25 cellular contexts compared by ENCODE assay signal in genomic region chr17:45011767-45012166, GRCh38. TPM values are rescaled to one million over a fixed set of nuclear protein-coding genes. Genes with fewer than 3 reads are reported as not detected.
DNase-seq lines count a peak whose midpoint lies in the region; ATAC-seq, FAIRE-seq and TF ChIP-seq lines count a peak whose summit lies in the region.
"Had no signal": no experiment of that assay in that cellular context is flagged by ENCODE, and none has a peak within 500 bp of the region (broad histone marks: within the 10 kb centered on the region; RNA-seq: fewer than 3 reads in every experiment).

No MANE protein-coding gene starts in this region.

- H3K9me3 ChIP-seq in HepG2 (ENCODE audit: low read length) (no peaks in the 10 kb centered on the region), right lobe of liver (no peaks in the 10 kb centered on the region)
- H3K9me3 ChIP-seq: BE2C, BLaER1 had no signal

- TF ChIP-seq CTCF in HepG2 (CRISPR knock-in tag; IDR thresholded peaks at IDR 0.05) (no peak), right lobe of liver (IDR thresholded peaks at IDR 0.05) (no peak)

- H2AFZ ChIP-seq in HepG2 (ENCODE audit: low read length) = no peak overlapping the region

- no peak overlapping the region for H3K4me2 ChIP-seq in HepG2 (ENCODE audit: low read depth, low read length)
- H3K4me2 ChIP-seq: BLaER1 had no signal

- FAIRE-seq in HepG2 (lab: Jason Lieb, UNC) = no peak
- FAIRE-seq: A204.1, GM12878, GM12892, GM18507 had no signal

- no TSS peak for BruUV-seq in HepG2 (replicated peaks; lab: Mats Ljungman, UMichigan)

- H3K4me1 ChIP-seq in HepG2 (ENCODE audit: insufficient read depth, low read length) = peaks cover 23% of the 10 kb centered on the region
- peaks cover 0 to 13% (median 8%) of the 10 kb centered on the region in 4 donors for H3K4me1 ChIP-seq in right lobe of liver
- H3K4me1 ChIP-seq: BLaER1 had no signal

- ATAC-seq in HepG2 (no peak), right lobe of liver (no peak)
- ATAC-seq: GM12878 had no signal

- H3K36me3 ChIP-seq in HepG2 (replicated peaks in 1 of 2; ENCODE audit: control insufficient read depth in 1 of 2, insufficient read depth in 2 of 2, low read length in 2 of 2) (no peaks in the 10 kb centered on the region), right lobe of liver (no peaks in the 10 kb centered on the region)
- H3K36me3 ChIP-seq: BE2C, BLaER1 had no signal

- DNase-seq in NCI-H510A treated with DMSO at 0.1 percent for 48 hours (lab: John Stamatoyannopoulos, UW) = peak; percentile 24
- no peak for DNase-seq in NCI-H510A (lab: John Stamatoyannopoulos, UW)
- no peak for DNase-seq in HepG2 (ENCODE audit: low spot score)
- DNase-seq in right lobe of liver = no peak
- no peak for DNase-seq in stimulated activated naive CD4-positive, alpha-beta T cell (lab: John Stamatoyannopoulos, UW)
- DNase-seq: 8988T; ACHN; BE2C; C1 segment of cervical spinal cord; CD4-positive, alpha-beta memory T cell; CD4-positive, CD25-positive, alpha-beta regulatory T cell; CD8-positive, alpha-beta memory T cell; COR-L47; DMS 273 treated with DMSO at 0.1 percent for 48 hours; DMS153; DMS53; DND-41; EL; GDM1 had no signal

- H3K4me3 ChIP-seq in HepG2 (replicated peaks in 1 of 3; ENCODE audit: insufficient read depth in 1 of 3, low read depth in 2 of 3, low read length in 3 of 3) = no peak overlapping the region
- H3K4me3 ChIP-seq in right lobe of liver = no peak overlapping the region
- H3K4me3 ChIP-seq: BLaER1, GM12878 had no signal

- H4K20me1 ChIP-seq in HepG2 (ENCODE audit: insufficient read depth, low read length) = no peaks in the 10 kb centered on the region
- H4K20me1 ChIP-seq: BLaER1 had no signal

- no peaks in the 10 kb centered on the region for H3K79me2 ChIP-seq in HepG2 (ENCODE audit: insufficient read depth, low read length)

- TF ChIP-seq EP300 in HepG2 (IDR thresholded peaks at IDR 0.05; ENCODE audit: low read depth in 2 of 2, low read length in 2 of 2) (no peak), HepG2 (CRISPR knock-in tag; IDR thresholded peaks at IDR 0.05; ENCODE audit: borderline replicate concordance) (no peak)

- CTCF ChIA-PET in HepG2 (lab: Yijun Ruan, JAX; ENCODE audit: low intra/inter-chr PET ratio, low total read pairs) = no interaction called here

- peaks cover 5 to 25% of the 10 kb centered on the region in 2 experiments; a peak in 4 of 5 replicates for H3K27me3 ChIP-seq in HepG2 (ENCODE audit: control insufficient read depth in 1 of 2, insufficient read depth in 2 of 2, low read length in 2 of 2)
- H3K27me3 ChIP-seq in right lobe of liver = no peaks in the 10 kb centered on the region
- H3K27me3 ChIP-seq: BE2C, BLaER1 had no signal

- intact Hi-C loops in HepG2 (cut with micrococcal nuclease; ENCODE audit: unreplicated experiment) (no loop called here), right lobe of liver (cut with DNase I) (no loop called here)

- TF ChIP-seq POLR2A in HepG2 (IDR thresholded peaks at IDR 0.05; ENCODE audit: insufficient read depth in 1 of 2, low read depth in 2 of 2, low read length in 2 of 2) (no peak), right lobe of liver (IDR thresholded peaks at IDR 0.05) (no peak)

- WGBS in HepG2 (ENCODE audit: low lambda C conversion rate) = 5% methylated on average over 1 of the region's 1 CpG
- 100% methylated on average over 1 of the region's 1 CpG for WGBS in right lobe of liver (ENCODE audit: insufficient coverage, low coverage, low lambda C conversion rate, missing lambda C conversion rate)

- in situ Hi-C loops in HepG2 (cut with HindIII; ENCODE audit: extremely low pct_ligation_motif_present, low pct_unique_long_range_greater_than_20kb) = loop anchor here (25.0 kb wide), 1 partner anchor 224 kb away; no protein-coding TSS in a partner anchor

- H3K9ac ChIP-seq in HepG2 (ENCODE audit: insufficient read depth, low read depth, low read length) = no peak overlapping the region
- H3K9ac ChIP-seq: BLaER1 had no signal

- no peak for TF ChIP-seq RAD21 in HepG2 (CRISPR knock-in tag; IDR thresholded peaks at IDR 0.05)

- POLR2A ChIA-PET in HepG2 (lab: Yijun Ruan, JAX) = no interaction called here

- H3K27ac ChIP-seq in HepG2 (ENCODE audit: extremely low read length, insufficient read depth, low read length) = no peak overlapping the region
- no peak overlapping the region for H3K27ac ChIP-seq in right lobe of liver
- H3K27ac ChIP-seq: BLaER1 had no signal

RNA-seq across cellular contexts. Expression of gene DCAKD, which starts 39.7 kb away (rescaled TPM):
- total RNA-seq in HepG2 (2016; rRNA removed; fragmentation: Illumina TruSeq; extraction: Trizol) = 29.2 and 31.1 TPM in 2 replicates
- total RNA-seq in HepG2 (2016; cell fraction: cytosol; rRNA removed; fragmentation: Illumina TruSeq; extraction: Trizol; ENCODE audit: low read depth) = 17.8 and 18.9 TPM in 2 replicates
- 29.3 and 30.4 TPM in 2 replicates for total RNA-seq in HepG2 (2016; cell fraction: insoluble cytoplasmic fraction; rRNA removed; fragmentation: Illumina TruSeq; extraction: Trizol)
- total RNA-seq in HepG2 (2016; cell fraction: membrane; rRNA removed; fragmentation: Illumina TruSeq; extraction: Trizol) = 31.0 and 36.7 TPM in 2 replicates
- total RNA-seq in HepG2 (2016; cell fraction: nucleus; rRNA removed; fragmentation: Illumina TruSeq; extraction: Trizol) = 13.3 and 14.3 TPM in 2 replicates
- polyA plus RNA-seq in HepG2 (2011; rRNA removed) = 25.9 and 30.2 TPM in 2 replicates
- 27.0 and 35.9 TPM in 2 replicates for polyA plus RNA-seq in HepG2 (2011; cell fraction: cytosol; rRNA removed)
- 35.9 and 42.1 TPM in 2 replicates for polyA plus RNA-seq in HepG2 (2011; cell fraction: nucleus; rRNA removed)
- polyA plus RNA-seq in HepG2 (2012) = 21.9 and 25.6 TPM in 2 replicates
- 14.2 and 18.1 TPM in 2 replicates for polyA plus RNA-seq in HepG2 (2016; cell fraction: cytosol; fragmentation: Illumina TruSeq; extraction: Trizol; ENCODE audit: low read depth)
- 30.0 and 35.6 TPM in 2 replicates for polyA plus RNA-seq in HepG2 (2016; cell fraction: insoluble cytoplasmic fraction; fragmentation: Illumina TruSeq; extraction: Trizol; ENCODE audit: low read depth)
- 26.8 and 28.1 TPM in 2 replicates for polyA plus RNA-seq in HepG2 (2016; cell fraction: membrane; fragmentation: Illumina TruSeq; extraction: Trizol; ENCODE audit: low read depth)
- polyA plus RNA-seq in HepG2 (2016; cell fraction: nucleus; fragmentation: Illumina TruSeq; extraction: Trizol; ENCODE audit: insufficient read depth, low read depth) = 28.5 and 31.2 TPM in 2 replicates
- 34.7 and 107 TPM in 2 replicates for polyA minus RNA-seq in HepG2 (2011; rRNA and poly(A)+ RNA removed; ENCODE audit: low replicate concordance)
- 36.1 and 39.1 TPM in 2 replicates for polyA minus RNA-seq in HepG2 (2011; cell fraction: cytosol; rRNA and poly(A)+ RNA removed)
- 14.9 and 19.5 TPM in 2 replicates for polyA minus RNA-seq in HepG2 (2011; cell fraction: nucleus; rRNA and poly(A)+ RNA removed)
- total RNA-seq in right lobe of liver = 10 to 100 TPM; 13.2 to 20.6 (median 16.6) TPM

RNA-seq across cellular contexts. Expression of gene C1QL1, which starts 43.7 kb away (rescaled TPM):
- total RNA-seq in HepG2 (2016; rRNA removed; fragmentation: Illumina TruSeq; extraction: Trizol) = 0.11 TPM in 1 of 2 replicates, not detected in the other
- total RNA-seq in HepG2 (2016; cell fraction: cytosol; rRNA removed; fragmentation: Illumina TruSeq; extraction: Trizol; ENCODE audit: low read depth) = not detected in 2 replicates
- not detected in 2 replicates for total RNA-seq in HepG2 (2016; cell fraction: insoluble cytoplasmic fraction; rRNA removed; fragmentation: Illumina TruSeq; extraction: Trizol)
- total RNA-seq in HepG2 (2016; cell fraction: membrane; rRNA removed; fragmentation: Illumina TruSeq; extraction: Trizol) = 0.14 TPM in 1 of 2 replicates, not detected in the other
- not detected in 2 replicates for total RNA-seq in HepG2 (2016; cell fraction: nucleus; rRNA removed; fragmentation: Illumina TruSeq; extraction: Trizol)
- 0.07 and 0.11 TPM in 2 replicates for polyA plus RNA-seq in HepG2 (2011; rRNA removed)
- polyA plus RNA-seq in HepG2 (2011; cell fraction: cytosol; rRNA removed) = 0.10 and 0.20 TPM in 2 replicates
- polyA plus RNA-seq in HepG2 (2011; cell fraction: nucleus; rRNA removed) = 0.14 TPM in 1 of 2 replicates, not detected in the other
- 0.24 TPM in 1 of 2 replicates, not detected in the other for polyA plus RNA-seq in HepG2 (2012)
- polyA plus RNA-seq in HepG2 (2016; cell fraction: cytosol; fragmentation: Illumina TruSeq; extraction: Trizol; ENCODE audit: low read depth) = 0.38 and 0.43 TPM in 2 replicates
- polyA plus RNA-seq in HepG2 (2016; cell fraction: insoluble cytoplasmic fraction; fragmentation: Illumina TruSeq; extraction: Trizol; ENCODE audit: low read depth) = not detected in 2 replicates
- 0.15 and 0.29 TPM in 2 replicates for polyA plus RNA-seq in HepG2 (2016; cell fraction: membrane; fragmentation: Illumina TruSeq; extraction: Trizol; ENCODE audit: low read depth)
- not detected in 2 replicates for polyA plus RNA-seq in HepG2 (2016; cell fraction: nucleus; fragmentation: Illumina TruSeq; extraction: Trizol; ENCODE audit: insufficient read depth, low read depth)
- polyA minus RNA-seq in HepG2 (2011; rRNA and poly(A)+ RNA removed; ENCODE audit: low replicate concordance) = 1.1 TPM in 1 of 2 replicates, not detected in the other
- polyA minus RNA-seq in HepG2 (2011; cell fraction: cytosol; rRNA and poly(A)+ RNA removed) = not detected in 2 replicates
- not detected in 2 replicates for polyA minus RNA-seq in HepG2 (2011; cell fraction: nucleus; rRNA and poly(A)+ RNA removed)
- under 1 TPM in 4 of 6 experiments, not detected in 2; 0.31 to 0.62 (median 0.38) TPM for total RNA-seq in right lobe of liver
- total RNA-seq: CD4-positive, alpha-beta memory T cell; CD4-positive, CD25-positive, alpha-beta regulatory T cell; CD8-positive, alpha-beta memory T cell; GM12878 had no signal
- polyA plus RNA-seq: CD14-positive monocyte; CD4-positive, alpha-beta memory T cell; CD4-positive, CD25-positive, alpha-beta regulatory T cell; CD8-positive, alpha-beta memory T cell; GM12878 had no signal

RNA-seq across cellular contexts. Expression of gene NMT1, which starts 49.4 kb away (rescaled TPM):
- 142 and 194 TPM in 2 replicates for total RNA-seq in HepG2 (2016; rRNA removed; fragmentation: Illumina TruSeq; extraction: Trizol)
- total RNA-seq in HepG2 (2016; cell fraction: cytosol; rRNA removed; fragmentation: Illumina TruSeq; extraction: Trizol; ENCODE audit: low read depth) = 26.5 and 28.3 TPM in 2 replicates
- total RNA-seq in HepG2 (2016; cell fraction: insoluble cytoplasmic fraction; rRNA removed; fragmentation: Illumina TruSeq; extraction: Trizol) = 140 and 195 TPM in 2 replicates
- 38.6 and 40.6 TPM in 2 replicates for total RNA-seq in HepG2 (2016; cell fraction: membrane; rRNA removed; fragmentation: Illumina TruSeq; extraction: Trizol)
- 107 and 123 TPM in 2 replicates for total RNA-seq in HepG2 (2016; cell fraction: nucleus; rRNA removed; fragmentation: Illumina TruSeq; extraction: Trizol)
- 71.9 and 75.7 TPM in 2 replicates for polyA plus RNA-seq in HepG2 (2011; rRNA removed)
- 38.6 and 40.9 TPM in 2 replicates for polyA plus RNA-seq in HepG2 (2011; cell fraction: cytosol; rRNA removed)
- polyA plus RNA-seq in HepG2 (2011; cell fraction: nucleus; rRNA removed) = 44.4 and 51.3 TPM in 2 replicates
- 109 and 117 TPM in 2 replicates for polyA plus RNA-seq in HepG2 (2012)
- polyA plus RNA-seq in HepG2 (2016; cell fraction: cytosol; fragmentation: Illumina TruSeq; extraction: Trizol; ENCODE audit: low read depth) = 13.3 and 16.4 TPM in 2 replicates
- 189 and 216 TPM in 2 replicates for polyA plus RNA-seq in HepG2 (2016; cell fraction: insoluble cytoplasmic fraction; fragmentation: Illumina TruSeq; extraction: Trizol; ENCODE audit: low read depth)
- 22.9 and 24.5 TPM in 2 replicates for polyA plus RNA-seq in HepG2 (2016; cell fraction: membrane; fragmentation: Illumina TruSeq; extraction: Trizol; ENCODE audit: low read depth)
- 111 and 125 TPM in 2 replicates for polyA plus RNA-seq in HepG2 (2016; cell fraction: nucleus; fragmentation: Illumina TruSeq; extraction: Trizol; ENCODE audit: insufficient read depth, low read depth)
- polyA minus RNA-seq in HepG2 (2011; rRNA and poly(A)+ RNA removed; ENCODE audit: low replicate concordance) = 63.5 and 95.4 TPM in 2 replicates
- polyA minus RNA-seq in HepG2 (2011; cell fraction: cytosol; rRNA and poly(A)+ RNA removed) = 254 and 276 TPM in 2 replicates
- 44.7 and 70.7 TPM in 2 replicates for polyA minus RNA-seq in HepG2 (2011; cell fraction: nucleus; rRNA and poly(A)+ RNA removed)
- total RNA-seq in right lobe of liver = 10 to 100 TPM; 50.8 to 76.7 (median 72.0) TPM
